20 cellular contexts compared by ENCODE assay signal in the genomic region with DNA sequence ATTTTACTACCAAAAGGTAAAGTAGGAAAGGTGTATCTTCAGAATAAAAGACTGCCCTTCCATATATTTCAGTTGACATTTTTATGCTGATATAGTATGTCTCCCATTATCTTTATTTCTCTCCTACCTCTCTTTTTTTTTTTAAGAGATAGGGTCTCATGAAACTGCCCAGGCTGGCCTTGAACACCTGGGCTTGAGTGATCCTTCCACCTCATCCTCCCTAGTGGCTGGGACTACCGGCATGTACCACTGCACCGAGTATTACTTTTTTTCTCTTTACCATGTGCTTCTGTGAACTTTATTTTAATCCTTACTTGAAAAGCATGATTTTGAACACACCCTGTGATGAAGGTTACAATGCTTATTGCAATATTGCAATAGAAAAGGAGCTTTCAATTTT.
"Had no signal": no experiment of that assay in that cellular context is flagged by ENCODE, and none has a peak within 500 bp of the region (broad histone marks: within the 10 kb centered on the region; RNA-seq: fewer than 3 reads in every experiment).

No MANE protein-coding gene starts in this region.

- H3K9me3 ChIP-seq: neutrophil, tibial nerve, upper lobe of right lung, vagina had no signal

- ATAC-seq: esophagus mucosa; heart left ventricle; left colon; left ventricle myocardium superior; sciatic nerve; stimulated activated memory B cell treated with anti-CD40 and anti-IgM and Interleukin-4, amounts not matched to agents 10 μg/mL and 1 μg/mL and 100 μg/mL, for 72 hours; upper lobe of right lung had no signal

- H3K27ac ChIP-seq: heart left ventricle, neutrophil, spleen, tibial nerve, upper lobe of right lung, vagina had no signal

- DNase-seq: dermis blood vessel endothelial cell; heart left ventricle; hippocampal formation; left colon; left ventricle myocardium superior; mesenchymal stem cell; midbrain; spleen; stimulated activated CD4-positive, alpha-beta T cell treated with anti-CD3 and anti-CD28 coated beads, Interleukin-15, amount 100 ng/mL, for 24 hours; stimulated activated CD4-positive, alpha-beta T cell treated with anti-CD3 and anti-CD28 coated beads, Interleukin-1b, Interleukin-23, amount 100 ng/mL, for 48 hours; stimulated activated CD4-positive, alpha-beta T cell treated with anti-CD3 and anti-CD28 coated beads, Interleukin-4, amount 100 ng/mL, for 24 hours; upper lobe of right lung had no signal

- H3K27me3 Mint-ChIP-seq: stimulated activated memory B cell treated with anti-CD40 and anti-IgM and Interleukin-4, amounts not matched to agents 10 μg/mL and 1 μg/mL and 100 μg/mL, for 72 hours; stimulated activated naive CD8-positive, alpha-beta T cell treated with anti-CD3 and anti-CD28 coated beads, Interleukin-15, Interleukin-2, amounts not matched to agents 100 ng/mL and 50 ng/mL, for 24 hours had no signal

- H3K4me3 ChIP-seq: heart left ventricle, lung, spleen, tibial nerve, upper lobe of right lung, vagina had no signal

- H3K36me3 ChIP-seq: heart left ventricle, neutrophil, spleen, tibial nerve, upper lobe of right lung, vagina had no signal

- H3K27me3 ChIP-seq: heart left ventricle, neutrophil, spleen, tibial nerve, upper lobe of right lung, vagina had no signal

- H3K4me3 Mint-ChIP-seq: stimulated activated memory B cell treated with anti-CD40 and anti-IgM and Interleukin-4, amounts not matched to agents 10 μg/mL and 1 μg/mL and 100 μg/mL, for 72 hours; stimulated activated naive CD8-positive, alpha-beta T cell treated with anti-CD3 and anti-CD28 coated beads, Interleukin-15, Interleukin-2, amounts not matched to agents 100 ng/mL and 50 ng/mL, for 24 hours had no signal

- H3K27ac Mint-ChIP-seq: stimulated activated memory B cell treated with anti-CD40 and anti-IgM and Interleukin-4, amounts not matched to agents 10 μg/mL and 1 μg/mL and 100 μg/mL, for 72 hours; stimulated activated naive CD8-positive, alpha-beta T cell treated with anti-CD3 and anti-CD28 coated beads, Interleukin-15, Interleukin-2, amounts not matched to agents 100 ng/mL and 50 ng/mL, for 24 hours had no signal

- H3K9me3 Mint-ChIP-seq: stimulated activated naive CD8-positive, alpha-beta T cell treated with anti-CD3 and anti-CD28 coated beads, Interleukin-15, Interleukin-2, amounts not matched to agents 100 ng/mL and 50 ng/mL, for 24 hours had no signal
